In the genomic region with DNA sequence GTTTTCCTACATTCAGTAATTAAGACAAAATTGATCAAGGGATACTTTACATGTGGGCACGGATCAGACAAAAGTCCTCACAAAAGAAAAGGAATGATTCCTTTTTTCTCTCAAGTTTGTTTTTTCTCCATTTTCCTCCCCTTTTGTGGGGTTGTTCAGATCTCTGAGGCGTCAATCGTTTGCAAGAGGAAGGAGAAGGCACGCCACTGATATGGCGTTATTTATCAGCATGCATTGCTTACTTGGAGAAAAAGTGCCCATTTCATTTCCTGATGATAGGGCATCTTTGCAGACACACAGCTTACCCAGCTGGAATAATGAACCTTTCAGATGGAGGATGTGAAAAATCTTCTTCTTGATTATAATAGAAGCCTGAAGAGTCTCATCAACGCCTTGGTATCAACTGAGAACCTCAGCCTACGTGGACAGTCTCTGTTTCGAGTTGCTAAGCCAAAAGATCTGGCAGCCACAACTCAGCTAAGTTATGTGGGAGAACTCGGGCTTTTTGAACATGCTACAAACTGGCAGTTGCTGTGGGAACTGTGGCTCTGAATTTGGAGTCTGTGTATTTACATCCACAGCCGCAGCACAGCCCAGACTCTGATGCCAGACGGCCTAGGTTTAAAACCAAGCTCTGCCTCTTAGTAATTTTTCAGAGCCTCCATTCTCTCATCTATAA, we compare ENCODE assay signal across 11 cellular contexts.
A peak's percentile ranks its signal among the peaks of the same experiment; 100 is the strongest.
DNase-seq lines count a peak whose midpoint lies in the region; ATAC-seq lines count a peak whose summit lies in the region.
"Had no signal": no experiment of that assay in that cellular context is flagged by ENCODE, and none has a peak within 500 bp of the region (broad histone marks: within the 10 kb centered on the region; RNA-seq: fewer than 3 reads in every experiment).

No MANE protein-coding gene starts in this region.

- peak; percentile 69 for DNase-seq in activated effector memory CD4-positive, alpha-beta T cell treated with anti-CD3 and anti-CD28 coated beads, Interleukin-2, amount 50 U/mL, for 16 hours
- DNase-seq in activated effector memory CD4-positive, alpha-beta T cell treated with Interleukin-2 at 50 U/mL for 16 hours, result no peak
- DNase-seq in activated CD4-positive, alpha-beta T cell treated with anti-CD3 and anti-CD28 coated beads, Interleukin-2, amount 50 U/mL, for 48 hours, result peak; percentile 51 to 65
- peak; percentile 16 for DNase-seq in fibroblast of peridontal ligament (ENCODE audit: extremely low read depth)
- peak; percentile 44 for DNase-seq in superior temporal gyrus (ENCODE audit: extremely low spot score)
- DNase-seq in SKM-1 treated with dmso at 0.1 percent for 144 hours (lab: John Stamatoyannopoulos, UW; ENCODE audit: unreplicated experiment), result no peak
- DNase-seq in NCI-H2081 (lab: John Stamatoyannopoulos, UW), result no peak
- DNase-seq: activated CD4-positive, CD25-positive, alpha-beta regulatory T cell; dermis blood vessel endothelial cell; heart left ventricle had no signal

- no peak for ATAC-seq in GM21526 (IDR thresholded peaks at IDR 0.05; ENCODE audit: low FRiP score, unreplicated experiment)
- ATAC-seq: heart left ventricle had no signal

Comparison
In these comparisons a context has a peak if more than half of its experiments do, and no peak if none do; other contexts are left out.
1. DNase-seq: peak in activated effector memory CD4-positive, alpha-beta T cell treated with anti-CD3 and anti-CD28 coated beads, Interleukin-2, amount 50 U/mL, for 16 hours (single experiment), activated CD4-positive, alpha-beta T cell treated with anti-CD3 and anti-CD28 coated beads, Interleukin-2, amount 50 U/mL, for 48 hours (2 of 2), fibroblast of peridontal ligament (single experiment) and superior temporal gyrus (single experiment); none in activated effector memory CD4-positive, alpha-beta T cell treated with Interleukin-2 at 50 U/mL for 16 hours (single experiment), SKM-1 treated with dmso at 0.1 percent for 144 hours (single experiment) and NCI-H2081 (0 of 2).